ENCODE assay signal across 21 cellular contexts in genomic region chr17:80419255-80419654, GRCh38. TPM values are rescaled to one million over a fixed set of nuclear protein-coding genes. Genes with fewer than 3 reads are reported as not detected.
"Had no signal": no experiment of that assay in that cellular context is flagged by ENCODE, and none has a peak within 500 bp of the region (broad histone marks: within the 10 kb centered on the region; RNA-seq: fewer than 3 reads in every experiment).

No MANE protein-coding gene starts in this region.

- H3K27ac ChIP-seq: epithelial cell of prostate, lower lobe of right lung, prostate gland, skin epidermis, stomach had no signal

- ATAC-seq: activated T-helper 17 cell treated with anti-CD3 and anti-CD28 coated beads, Interleukin-2, amount 50 U/mL, for 72 hours; lower lobe of right lung; mucosa of descending colon; right cardiac atrium; stimulated activated effector memory CD8-positive, alpha-beta T cell treated with anti-CD3 and anti-CD28 coated beads, Interleukin-12 subunit alpha, Interleukin-12 subunit beta, amount 100 ng/mL, for 72 hours had no signal

- H3K4me1 ChIP-seq: prostate gland had no signal

- H3K36me3 ChIP-seq: prostate gland had no signal

- H3K9me3 ChIP-seq: lower lobe of right lung, mucosa of descending colon, prostate gland, stomach had no signal

- H3K4me3 ChIP-seq: lower lobe of right lung, mucosa of descending colon, prostate gland, skin epidermis, stomach had no signal

- H3K27me3 ChIP-seq: stomach had no signal

- DNase-seq: activated CD4-positive, alpha-beta T cell treated with anti-CD3 and anti-CD28 coated beads for 1 hour; activated CD4-positive, alpha-beta T cell treated with anti-CD3 and anti-CD28 coated beads, Interleukin-2, amount 50 U/mL, for 4 hours; activated CD8-positive, alpha-beta memory T cell treated with anti-CD3 and anti-CD28 coated beads for 24 hours; activated CD8-positive, alpha-beta memory T cell treated with anti-CD3 and anti-CD28 coated beads, Interleukin-2, amount 50 U/mL, for 4 hours; activated naive CD4-positive, alpha-beta T cell treated with Interleukin-2 at 50 U/mL for 16 hours; activated T-cell treated with anti-CD3 and anti-CD28 coated beads, Interleukin-2, amount 50 U/mL, for 24 hours; amygdala; kidney; lower lobe of right lung; mesendoderm; mucosa of descending colon; stimulated activated CD4-positive, alpha-beta T cell treated with anti-CD3 and anti-CD28 coated beads, Interleukin-1b, Interleukin-23, amount 100 ng/mL, for 48 hours; stomach; T-helper 1 cell; trophoblast cell had no signal

RNA-seq across cellular contexts. Expression of gene NPTX1, which starts 57.2 kb away (rescaled TPM):
- total RNA-seq: right cardiac atrium had no signal
